ENCODE assay signal across 28 cellular contexts in genomic region chr1:56468472-56468871, GRCh38.
DNase-seq lines count a peak whose midpoint lies in the region; ATAC-seq and TF ChIP-seq lines count a peak whose summit lies in the region.
"Had no signal": no experiment of that assay in that cellular context is flagged by ENCODE, and none has a peak within 500 bp of the region (broad histone marks: within the 10 kb centered on the region; RNA-seq: fewer than 3 reads in every experiment).

No MANE protein-coding gene starts in this region.

- H2BK5ac ChIP-seq in mesendoderm (ENCODE audit: low read length): no peak overlapping the region

- H3K27ac ChIP-seq in psoas muscle (peak overlapping the region; percentile 30), uterus (peak overlapping the region; percentile 18 to 53), mesendoderm (ENCODE audit: low read depth, low read length) (no peak overlapping the region)
- H3K27ac ChIP-seq: 22Rv1, brain microvascular endothelial cell, C4-2B, sigmoid colon, upper lobe of right lung had no signal

- no peak overlapping the region for H2BK15ac ChIP-seq in mesendoderm (replicated peaks; ENCODE audit: low read depth)

- H3K4me1 ChIP-seq in psoas muscle (peaks cover 10% of the 10 kb centered on the region), uterus (peaks cover 0 to 9% of the 10 kb centered on the region in 2 donors), mesendoderm (ENCODE audit: control insufficient read depth, low read depth, low read length) (no peaks in the 10 kb centered on the region)
- H3K4me1 ChIP-seq: sigmoid colon had no signal

- WGBS in psoas muscle, 3 donors: 22 to 47% (median 22%) methylated on average over 9 of the region's 9 CpGs
- no CpG with 5 or more reads among the region's 9 CpGs for WGBS in mesendoderm (ENCODE audit: extremely low coverage, insufficient coverage, low lambda C conversion rate)

- no peaks in the 10 kb centered on the region for H3K9me3 ChIP-seq in psoas muscle
- H3K9me3 ChIP-seq in uterus: no peaks in the 10 kb centered on the region
- H3K9me3 ChIP-seq: mucosa of descending colon, sigmoid colon, upper lobe of right lung had no signal

- no peak overlapping the region for H3K23ac ChIP-seq in mesendoderm (ENCODE audit: low read length)

- no peak overlapping the region for H3K9ac ChIP-seq in mesendoderm (ENCODE audit: low read length)

- H3K4me3 ChIP-seq in psoas muscle: peak overlapping the region; percentile 42
- no peak overlapping the region for H3K4me3 ChIP-seq in uterus
- H3K4me3 ChIP-seq in mesendoderm (ENCODE audit: low read length): no peak overlapping the region
- H3K4me3 ChIP-seq: mucosa of descending colon, sigmoid colon, upper lobe of right lung had no signal

- ATAC-seq in Right ventricle myocardium inferior (peak; percentile 69), psoas muscle (peak; percentile 51 to 77 (median 70)), GM21723 (IDR thresholded peaks at IDR 0.05; ENCODE audit: unreplicated experiment) (no peak)
- ATAC-seq: activated naive CD8-positive, alpha-beta T cell treated with anti-CD3 and anti-CD28 coated beads, Interleukin-2, amount 50 U/mL, for 24 hours; mucosa of descending colon; stimulated activated effector memory CD8-positive, alpha-beta T cell treated with anti-CD3 and anti-CD28 coated beads, Interleukin-12 subunit alpha, Interleukin-12 subunit beta, amount 100 ng/mL, for 72 hours; upper lobe of right lung had no signal

- no peak for TF ChIP-seq CTCF in psoas muscle (IDR thresholded peaks at IDR 0.05)
- no peak for TF ChIP-seq CTCF in uterus (IDR thresholded peaks at IDR 0.05)

- H2AK5ac ChIP-seq in mesendoderm (ENCODE audit: low read length): no peak overlapping the region

- no peaks in the 10 kb centered on the region for H3K27me3 ChIP-seq in psoas muscle (ENCODE audit: insufficient read depth in 3 of 3, low read length in 2 of 3)
- no peaks in the 10 kb centered on the region for H3K27me3 ChIP-seq in uterus
- H3K27me3 ChIP-seq in mesendoderm (ENCODE audit: insufficient read depth, low read length, poor library complexity): no peaks in the 10 kb centered on the region
- H3K27me3 ChIP-seq: brain microvascular endothelial cell, sigmoid colon, upper lobe of right lung had no signal

- no peaks in the 10 kb centered on the region for H3K79me1 ChIP-seq in mesendoderm (ENCODE audit: low read length)

- no peak overlapping the region for H4K5ac ChIP-seq in mesendoderm (ENCODE audit: low read length)

- H3K4ac ChIP-seq in mesendoderm (ENCODE audit: low read depth, low read length): no peak overlapping the region

- intact Hi-C loops in Right ventricle myocardium inferior (cut with DNase I): no loop called here
- intact Hi-C loops in cardiac septum (cut with DNase I): no loop called here
- intact Hi-C loops in psoas muscle (cut with DNase I): no loop called here
- intact Hi-C loops in uterus (cut with DNase I; ENCODE audit: low total_unique reads): no loop called here

- H3K4me2 ChIP-seq in mesendoderm (ENCODE audit: low read length): no peak overlapping the region

- H3K56ac ChIP-seq in mesendoderm (ENCODE audit: low read length): no peak overlapping the region

- no peaks in the 10 kb centered on the region for H3K79me2 ChIP-seq in mesendoderm (ENCODE audit: control insufficient read depth, insufficient read depth, low read length)

- no peak overlapping the region for H3K18ac ChIP-seq in mesendoderm (ENCODE audit: low read length)

- H2BK120ac ChIP-seq in mesendoderm (ENCODE audit: low read depth, low read length): no peak overlapping the region

- no peak for TF ChIP-seq POLR2A in uterus (IDR thresholded peaks at IDR 0.05)

- DNase-seq in Right ventricle myocardium inferior (ENCODE audit: missing footprints) (no peak), cardiac septum (ENCODE audit: low spot score) (no peak), medulla oblongata (ENCODE audit: extremely low spot score) (peak; percentile 36), psoas muscle (no peak), uterus (no peak), mesendoderm (no peak)
- no peak for DNase-seq in stimulated activated CD4-positive, alpha-beta T cell treated with anti-CD3 and anti-CD28 coated beads, Interleukin-2, amount 100 ng/mL, for 24 hours
- DNase-seq: activated CD4-positive, alpha-beta memory T cell treated with anti-CD3 and anti-CD28 coated beads, Interleukin-2, amount 10 ng/mL, durations not matched to agents 7 days and 5 days; activated CD4-positive, alpha-beta T cell treated with anti-CD3 and anti-CD28 coated beads for 1 hour; activated CD8-positive, alpha-beta memory T cell treated with anti-CD3 and anti-CD28 coated beads, Interleukin-2, amount 50 U/mL, for 4 hours; activated naive CD4-positive, alpha-beta T cell; activated naive CD8-positive, alpha-beta T cell treated with anti-CD3 and anti-CD28 coated beads, Interleukin-2, amount 50 U/mL, for 24 hours; brain microvascular endothelial cell; DMS79 treated with DMSO at 0.1 percent for 48 hours; GF-D8; HCEC 1CT; IMR-90; mucosa of descending colon; NCI-H1436; posterior cingulate gyrus; SHP77 treated with DMSO at 0.1 percent for 48 hours; sigmoid colon; stimulated activated CD4-positive, alpha-beta T cell treated with anti-CD3 and anti-CD28 coated beads, Interleukin-15, amount 100 ng/mL, for 24 hours; upper lobe of right lung had no signal

- H4K8ac ChIP-seq in mesendoderm (ENCODE audit: low read depth, low read length): no peak overlapping the region

- H3K36me3 ChIP-seq in psoas muscle (ENCODE audit: insufficient read depth in 1 of 2, low read depth in 1 of 2) (no peaks in the 10 kb centered on the region), uterus (no peaks in the 10 kb centered on the region), mesendoderm (ENCODE audit: control insufficient read depth, insufficient read depth, low read length) (no peaks in the 10 kb centered on the region)
- H3K36me3 ChIP-seq: brain microvascular endothelial cell, sigmoid colon, upper lobe of right lung had no signal
